In the genomic region with DNA sequence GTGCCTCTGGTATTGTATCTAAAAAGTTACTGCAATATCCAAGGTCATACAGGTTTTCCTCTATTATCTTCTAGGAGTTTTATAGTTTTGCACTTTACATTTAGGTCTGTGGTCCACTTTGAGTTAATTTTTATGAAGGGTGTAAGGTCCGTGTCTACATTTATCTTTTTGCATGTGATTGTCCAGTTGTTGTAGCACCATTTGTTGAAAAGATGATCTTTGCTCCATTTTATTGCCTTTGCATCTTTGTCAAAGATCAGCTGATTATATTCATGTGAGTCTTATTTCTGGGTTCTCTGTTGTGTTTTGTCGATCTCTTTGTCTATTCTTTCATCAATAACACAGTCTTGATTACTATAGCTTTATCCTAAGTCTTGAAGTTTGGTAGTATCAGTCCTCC, we compare ENCODE assay signal across 10 cellular contexts. TPM values are rescaled to one million over a fixed set of nuclear protein-coding genes. Genes with fewer than 3 reads are reported as not detected.
"Had no signal": no experiment of that assay in that cellular context is flagged by ENCODE, and none has a peak within 500 bp of the region (broad histone marks: within the 10 kb centered on the region; RNA-seq: fewer than 3 reads in every experiment).

No MANE protein-coding gene starts in this region.

- ATAC-seq: GM23338, HCT116 had no signal

- H3K4me1 ChIP-seq: HAP-1 had no signal

- FAIRE-seq: H54 had no signal

- H3K9me3 ChIP-seq: HAP-1 had no signal

- H3K27ac ChIP-seq: GM23248 had no signal

- H3K36me3 ChIP-seq: HAP-1 had no signal

- H3K4me3 ChIP-seq: GM23248, GM23338, HAP-1 had no signal

- DNase-seq: GM23248, GOT3, H7, H9, HCEC 1CT, HFFc6 had no signal

RNA-seq across cellular contexts. Expression of a gene that starts 6.7 kb away (rescaled TPM):
- total RNA-seq: GM23248, HFFc6 had no signal
- polyA plus RNA-seq: GM23248 had no signal
